In the genomic region with DNA sequence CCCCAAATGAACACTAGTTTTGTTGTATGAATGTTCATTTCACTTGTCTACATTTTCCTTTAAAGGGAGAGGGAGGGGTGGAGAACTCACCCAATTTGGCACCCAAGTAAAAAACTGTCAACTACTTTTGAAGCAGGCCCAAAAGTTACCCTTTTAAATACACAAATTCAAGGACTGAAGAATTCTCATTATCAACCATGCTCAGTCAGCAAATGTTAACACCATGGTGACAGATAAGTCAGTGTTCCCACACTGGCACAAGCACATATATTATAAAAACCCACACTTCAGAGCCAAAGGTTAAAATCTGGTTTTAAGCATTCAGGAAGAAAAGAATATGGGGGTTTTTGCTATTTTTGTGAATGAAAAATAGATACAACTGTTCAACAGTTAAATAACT, we compare ENCODE assay signal across 2 cellular contexts.
TF ChIP-seq lines count a peak whose summit lies in the region.

No MANE protein-coding gene starts in this region.

TF ChIP-seq in SK-N-SH, 30 proteins besides CTCF, POLR2A, EP300 and RAD21 (continued from another document):
- TF ChIP-seq, protein P1, sequence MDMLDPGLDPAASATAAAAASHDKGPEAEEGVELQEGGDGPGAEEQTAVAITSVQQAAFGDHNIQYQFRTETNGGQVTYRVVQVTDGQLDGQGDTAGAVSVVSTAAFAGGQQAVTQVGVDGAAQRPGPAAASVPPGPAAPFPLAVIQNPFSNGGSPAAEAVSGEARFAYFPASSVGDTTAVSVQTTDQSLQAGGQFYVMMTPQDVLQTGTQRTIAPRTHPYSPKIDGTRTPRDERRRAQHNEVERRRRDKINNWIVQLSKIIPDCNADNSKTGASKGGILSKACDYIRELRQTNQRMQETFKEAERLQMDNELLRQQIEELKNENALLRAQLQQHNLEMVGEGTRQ (IDR thresholded peaks at IDR 0.05; ENCODE audit: borderline replicate concordance, low read depth, low read length) = no peak
- TF ChIP-seq MXI1 (IDR thresholded peaks at IDR 0.05; ENCODE audit: low read depth, low read length) (no peak), EZH2phosphoT487 (IDR thresholded peaks at IDR 0.05; ENCODE audit: borderline replicate concordance, low read depth) (no peak), FOXM1 (IDR thresholded peaks at IDR 0.05; ENCODE audit: low read depth) (no peak), SIN3A (IDR thresholded peaks at IDR 0.05; ENCODE audit: borderline replicate concordance, low read depth, low read length) (no peak), YY1 (IDR thresholded peaks at IDR 0.05; ENCODE audit: low read depth) (no peak), GABPA (IDR thresholded peaks at IDR 0.05; ENCODE audit: low read depth) (no peak), RCOR1 (IDR thresholded peaks at IDR 0.05; ENCODE audit: low read length) (no peak)

TF ChIP-seq in SK-N-SH treated with all-trans-retinoic acid at 6 μM for 48 hours, 23 proteins besides CTCF, POLR2A, EP300 and RAD21 (continued from another document):
- TF ChIP-seq ZC3H10 (CRISPR knock-in tag; IDR thresholded peaks at IDR 0.05) = no peak
- TF ChIP-seq, protein P2, sequence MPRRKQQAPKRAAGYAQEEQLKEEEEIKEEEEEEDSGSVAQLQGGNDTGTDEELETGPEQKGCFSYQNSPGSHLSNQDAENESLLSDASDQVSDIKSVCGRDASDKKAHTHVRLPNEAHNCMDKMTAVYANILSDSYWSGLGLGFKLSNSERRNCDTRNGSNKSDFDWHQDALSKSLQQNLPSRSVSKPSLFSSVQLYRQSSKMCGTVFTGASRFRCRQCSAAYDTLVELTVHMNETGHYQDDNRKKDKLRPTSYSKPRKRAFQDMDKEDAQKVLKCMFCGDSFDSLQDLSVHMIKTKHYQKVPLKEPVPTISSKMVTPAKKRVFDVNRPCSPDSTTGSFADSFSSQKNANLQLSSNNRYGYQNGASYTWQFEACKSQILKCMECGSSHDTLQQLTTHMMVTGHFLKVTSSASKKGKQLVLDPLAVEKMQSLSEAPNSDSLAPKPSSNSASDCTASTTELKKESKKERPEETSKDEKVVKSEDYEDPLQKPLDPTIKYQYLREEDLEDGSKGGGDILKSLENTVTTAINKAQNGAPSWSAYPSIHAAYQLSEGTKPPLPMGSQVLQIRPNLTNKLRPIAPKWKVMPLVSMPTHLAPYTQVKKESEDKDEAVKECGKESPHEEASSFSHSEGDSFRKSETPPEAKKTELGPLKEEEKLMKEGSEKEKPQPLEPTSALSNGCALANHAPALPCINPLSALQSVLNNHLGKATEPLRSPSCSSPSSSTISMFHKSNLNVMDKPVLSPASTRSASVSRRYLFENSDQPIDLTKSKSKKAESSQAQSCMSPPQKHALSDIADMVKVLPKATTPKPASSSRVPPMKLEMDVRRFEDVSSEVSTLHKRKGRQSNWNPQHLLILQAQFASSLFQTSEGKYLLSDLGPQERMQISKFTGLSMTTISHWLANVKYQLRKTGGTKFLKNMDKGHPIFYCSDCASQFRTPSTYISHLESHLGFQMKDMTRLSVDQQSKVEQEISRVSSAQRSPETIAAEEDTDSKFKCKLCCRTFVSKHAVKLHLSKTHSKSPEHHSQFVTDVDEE (CRISPR knock-in tag; IDR thresholded peaks at IDR 0.05) = no peak
- no peak for TF ChIP-seq RARB (CRISPR knock-in tag; IDR thresholded peaks at IDR 0.05)
- TF ChIP-seq TOX (CRISPR knock-in tag; IDR thresholded peaks at IDR 0.05; ENCODE audit: borderline replicate concordance) = no peak
- TF ChIP-seq POU6F1 (CRISPR knock-in tag; IDR thresholded peaks at IDR 0.05; ENCODE audit: borderline replicate concordance, low read depth) = no peak
- no peak for TF ChIP-seq SNAI2 (CRISPR knock-in tag; IDR thresholded peaks at IDR 0.05)
